In the genomic region with DNA sequence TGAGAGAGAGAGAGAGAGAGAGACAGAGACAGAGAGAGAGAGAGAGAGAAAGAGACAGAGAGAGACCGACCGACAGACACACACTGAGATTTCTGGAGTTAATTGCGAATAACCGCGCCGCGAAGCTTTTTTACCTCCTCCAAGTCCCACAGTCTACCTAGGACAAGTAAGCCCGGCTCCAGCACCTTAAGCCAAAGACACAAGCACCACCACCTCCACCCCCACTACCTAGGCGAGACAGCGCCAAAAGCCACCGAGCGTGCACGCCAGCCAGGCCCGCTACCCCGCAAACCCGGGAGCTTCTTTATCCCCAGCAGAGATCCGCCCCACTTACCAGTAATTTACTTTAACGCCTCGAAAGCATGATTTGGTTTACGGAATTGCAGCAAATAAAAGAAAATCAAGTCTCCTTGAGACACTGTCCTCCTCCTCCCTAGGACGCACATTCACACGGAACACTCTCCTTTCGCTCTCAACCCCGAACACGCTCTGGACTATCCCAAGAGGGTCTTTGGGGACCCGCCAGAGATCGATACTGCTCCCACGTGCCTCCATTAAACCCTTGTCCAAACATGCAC, we compare ENCODE assay signal across 8 cellular contexts.
A peak's percentile ranks its signal among the peaks of the same experiment; 100 is the strongest.
DNase-seq lines count a peak whose midpoint lies in the region; ATAC-seq and TF ChIP-seq lines count a peak whose summit lies in the region.

No MANE protein-coding gene starts in this region.

- H3K9me3 ChIP-seq in esophagus squamous epithelium, result no peaks in the 10 kb centered on the region
- H3K9me3 ChIP-seq in osteoblast (ENCODE audit: low read depth, low read length), result no peaks in the 10 kb centered on the region

- H3K79me2 ChIP-seq in osteoblast (ENCODE audit: insufficient read depth, low read length), result peaks cover 53% of the 10 kb centered on the region

- H3K36me3 ChIP-seq in esophagus squamous epithelium, result peaks cover 0 to 2% (median 0%) of the 10 kb centered on the region in 3 donors
- H3K36me3 ChIP-seq in osteoblast (ENCODE audit: insufficient read depth, low read length), result peaks cover 29% of the 10 kb centered on the region

- H3K4me3 ChIP-seq in esophagus squamous epithelium (peak overlapping the region; percentile 55 to 78 (median 74)), osteoblast (ENCODE audit: insufficient read depth, low read length) (peak overlapping the region; percentile 86)

- TF ChIP-seq CTCF in esophagus squamous epithelium (IDR thresholded peaks at IDR 0.05) (no peak), osteoblast (IDR thresholded peaks at IDR 0.05; ENCODE audit: extremely low read depth, low read depth, low read length) (no peak)

- DNase-seq in NCI-H82 (lab: John Stamatoyannopoulos, UW) (peak; percentile 61), NCI-H82 treated with DMSO at 0.1 percent for 48 hours (lab: John Stamatoyannopoulos, UW; ENCODE audit: unreplicated experiment) (no peak), esophagus squamous epithelium (lab: John Stamatoyannopoulos, UW) (no peak), osteoblast (ENCODE audit: insufficient read length, low spot score, missing footprints) (no peak), COLO829 (ENCODE audit: low spot score) (no peak), LoVo (ENCODE audit: low spot score) (no peak)
- DNase-seq in activated CD4-positive, alpha-beta T cell treated with anti-CD3 and anti-CD28 coated beads, Interleukin-2, amount 50 U/mL, for 48 hours, result peak; percentile 34 to 45

- H3K27me3 ChIP-seq in esophagus squamous epithelium, result no peaks in the 10 kb centered on the region
- peaks cover 9% of the 10 kb centered on the region for H3K27me3 ChIP-seq in osteoblast (ENCODE audit: insufficient read depth, low read length)

- H3K4me1 ChIP-seq in esophagus squamous epithelium (peaks cover 0 to 30% (median 0%) of the 10 kb centered on the region in 3 donors), osteoblast (ENCODE audit: insufficient read depth, low read length) (peaks cover 30% of the 10 kb centered on the region)

- no peaks in the 10 kb centered on the region for H4K20me1 ChIP-seq in osteoblast (ENCODE audit: insufficient read depth, low read length)

- WGBS in esophagus squamous epithelium, 2 donors, result 0 to 40% methylated on average over 2 to 24 of the region's 28 CpGs

- intact Hi-C loops in esophagus squamous epithelium (cut with DNase I), result no loop called here

- peak overlapping the region; percentile 71 for H2AFZ ChIP-seq in osteoblast (ENCODE audit: low read length)

- no peak for ATAC-seq in GM21723 (IDR thresholded peaks at IDR 0.05; ENCODE audit: unreplicated experiment)

- peak overlapping the region; percentile 76 for H3K4me2 ChIP-seq in osteoblast (ENCODE audit: insufficient read depth, low read length)

- TF ChIP-seq POLR2A in esophagus squamous epithelium (IDR thresholded peaks at IDR 0.05), result no peak

- H3K27ac ChIP-seq in esophagus squamous epithelium (peak overlapping the region; percentile 83 to 92 (median 88)), osteoblast (ENCODE audit: low read depth, low read length) (peak overlapping the region; percentile 74)

Comparison
In these comparisons a context has a peak if more than half of its experiments do, and no peak if none do; other contexts are left out.
1. DNase-seq: peak in NCI-H82 (single experiment) and activated CD4-positive, alpha-beta T cell treated with anti-CD3 and anti-CD28 coated beads, Interleukin-2, amount 50 U/mL, for 48 hours (2 of 2); none in NCI-H82 treated with DMSO at 0.1 percent for 48 hours (single experiment), esophagus squamous epithelium (single experiment), osteoblast (single experiment), COLO829 (single experiment) and LoVo (single experiment).